In genomic region chr1:236122176-236122575, GRCh38 we compare ENCODE assay signal across 12 cellular contexts.
DNase-seq lines count a peak whose midpoint lies in the region; ATAC-seq lines count a peak whose summit lies in the region.
"Had no signal": no experiment of that assay in that cellular context is flagged by ENCODE, and none has a peak within 500 bp of the region (broad histone marks: within the 10 kb centered on the region; RNA-seq: fewer than 3 reads in every experiment).

No MANE protein-coding gene starts in this region.

- DNase-seq in stimulated activated CD4-positive, alpha-beta T cell treated with anti-CD3 and anti-CD28 coated beads, Interleukin-1b, Interleukin-23, amount 100 ng/mL, for 48 hours, result peak; percentile 64
- DNase-seq in stimulated activated CD4-positive, alpha-beta T cell treated with anti-CD3 and anti-CD28 coated beads, Interleukin-4, amount 100 ng/mL, for 4 hours, result no peak
- DNase-seq in NCI-H1105 treated with DMSO at 0.1 percent for 48 hours (lab: John Stamatoyannopoulos, UW), result no peak
- DNase-seq in middle frontal gyrus (ENCODE audit: extremely low spot score, low spot score), result no peak
- DNase-seq in NCI-H1694 treated with DMSO at 0.1 percent for 48 hours (lab: John Stamatoyannopoulos, UW), result no peak
- DNase-seq: BE2C, NCI-H345, psoas muscle, thyroid gland had no signal

- ATAC-seq in GM21619 (IDR thresholded peaks at IDR 0.05; ENCODE audit: unreplicated experiment) (peak; percentile 44), HG03520 (IDR thresholded peaks at IDR 0.05; ENCODE audit: unreplicated experiment) (peak; percentile 41), HG03097 (IDR thresholded peaks at IDR 0.05; ENCODE audit: low FRiP score, unreplicated experiment) (no peak)
- ATAC-seq: psoas muscle had no signal
